In the genomic region with DNA sequence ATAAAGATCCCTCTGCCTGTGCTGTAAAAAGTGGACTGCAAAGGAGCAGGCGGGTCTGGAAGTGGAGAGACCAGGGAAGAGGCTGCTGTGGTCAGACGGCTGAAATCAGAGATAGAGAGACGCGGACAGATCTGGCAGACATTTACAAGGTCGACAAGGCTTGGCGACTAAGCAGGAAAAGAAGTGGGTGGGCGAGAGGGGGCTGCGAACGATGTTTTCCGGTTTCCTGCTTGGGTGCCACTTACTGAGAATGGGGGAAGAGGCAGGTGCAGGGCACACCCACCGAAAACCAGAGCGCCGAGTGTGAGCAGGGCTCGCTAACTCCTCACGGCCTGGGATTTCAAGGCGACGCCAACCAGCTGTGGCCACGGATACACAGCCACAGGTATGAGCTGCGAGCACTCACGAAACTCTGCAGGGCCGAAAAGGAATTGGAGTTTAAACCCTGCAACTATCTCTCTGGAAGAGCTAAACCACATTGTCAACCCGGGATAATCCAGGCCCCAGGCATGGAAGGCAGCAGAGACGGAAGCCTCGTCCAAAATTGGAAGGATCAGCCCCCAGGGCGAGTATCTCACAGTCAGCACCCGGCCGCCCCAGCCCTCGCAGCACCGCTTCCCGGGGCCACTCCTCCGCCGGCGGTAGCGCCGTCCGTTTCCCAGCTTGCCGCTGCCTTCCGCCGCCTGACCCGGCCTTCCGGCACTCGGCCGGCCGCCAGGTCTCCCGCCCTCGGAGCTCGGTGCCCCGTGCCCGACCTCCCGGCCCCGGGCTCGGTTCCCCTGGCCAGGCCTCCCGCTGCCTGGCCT, we compare ENCODE assay signal across 8 cellular contexts. TPM values are rescaled to one million over a fixed set of nuclear protein-coding genes. Genes with fewer than 3 reads are reported as not detected.
A peak's percentile ranks its signal among the peaks of the same experiment; 100 is the strongest.
DNase-seq lines count a peak whose midpoint lies in the region; ATAC-seq and TF ChIP-seq lines count a peak whose summit lies in the region.

No MANE protein-coding gene starts in this region.

- peaks cover 70% of the 10 kb centered on the region for H3K79me2 ChIP-seq in DOHH2 (ENCODE audit: control insufficient read depth, low read length)

- H3K27ac ChIP-seq in DOHH2 (ENCODE audit: low read depth, low read length) (peak overlapping the region; percentile 68), cingulate gyrus (ENCODE audit: low read depth, low read length) (peak overlapping the region; percentile 88)

- TF ChIP-seq CTCF in DOHH2 (IDR thresholded peaks at IDR 0.05; ENCODE audit: low read depth, low read length, poor library complexity, severe bottlenecking) = no peak

- no peaks in the 10 kb centered on the region for H3F3A ChIP-seq in DOHH2 (ENCODE audit: control insufficient read depth, insufficient read depth)

- H3K9me2 ChIP-seq in DOHH2 (replicated peaks; ENCODE audit: control insufficient read depth, low read length) = no peaks in the 10 kb centered on the region

- H3K4me1 ChIP-seq in DOHH2 (ENCODE audit: control insufficient read depth, low read length) = peaks cover 42% of the 10 kb centered on the region

- no peaks in the 10 kb centered on the region for H3K27me3 ChIP-seq in DOHH2 (ENCODE audit: control insufficient read depth, low read length)

- peak overlapping the region; percentile 86 for H3K4me3 ChIP-seq in DOHH2 (ENCODE audit: low read length)
- H3K4me3 ChIP-seq in Jurkat, Clone E6-1 (ENCODE audit: low read length) = peak overlapping the region; percentile 86

- intact Hi-C loops in left colon (cut with DNase I, micrococcal nuclease) = loop anchor here in 1 of 2 donors (10.0 kb wide), 1 partner anchor 76 kb away; no protein-coding TSS in a partner anchor

- ATAC-seq in GM21515 (IDR thresholded peaks at IDR 0.05; ENCODE audit: unreplicated experiment) = peak; percentile 28
- peak; percentile 43 for ATAC-seq in left colon
- ATAC-seq in GM18870 (IDR thresholded peaks at IDR 0.05; ENCODE audit: unreplicated experiment) = no peak

- H3K4me2 ChIP-seq in DOHH2 (ENCODE audit: low read length) = peak overlapping the region; percentile 85

- H4K20me1 ChIP-seq in DOHH2 (ENCODE audit: control insufficient read depth, insufficient read depth, low read depth, low read length) = peaks cover 14% of the 10 kb centered on the region; the same call in 1 of the 2 replicates

- peaks cover 50% of the 10 kb centered on the region for H3K36me3 ChIP-seq in DOHH2 (ENCODE audit: control insufficient read depth, low read length)

- DNase-seq in Jurkat, Clone E6-1 (ENCODE audit: low read depth, low spot score) = peak; percentile 66
- DNase-seq in activated CD4-positive, alpha-beta T cell treated with anti-CD3 and anti-CD28 coated beads for 24 hours (ENCODE audit: low read depth in 2 of 2) = peak; percentile 11 to 33
- peak; percentile 62 to 74 for DNase-seq in left colon
- peak in 3 of 4 experiments; percentile 6 to 28 (median 26) for DNase-seq in stimulated activated CD4-positive, alpha-beta T cell treated with anti-CD3 and anti-CD28 coated beads, Interleukin-1b, Interleukin-23, amount 100 ng/mL, for 24 hours (ENCODE audit: low read depth in 4 of 4, low spot score in 1 of 4)

- no peaks in the 10 kb centered on the region for H3K9me3 ChIP-seq in DOHH2 (ENCODE audit: control insufficient read depth, insufficient read depth, low read length)

RNA-seq across cellular contexts. Expression of a gene that starts 0.8 kb away (rescaled TPM):
- 43.3 TPM for polyA plus RNA-seq in Jurkat, Clone E6-1 (2012; ENCODE audit: insufficient read depth, insufficient read length)
- total RNA-seq in left colon = 10 to 100 TPM; 43.4 to 50.2 TPM

RNA-seq across cellular contexts. Expression of a gene that starts 1.1 kb away (rescaled TPM):
- 25.6 TPM for polyA plus RNA-seq in Jurkat, Clone E6-1 (2012; ENCODE audit: insufficient read depth, insufficient read length)
- total RNA-seq in left colon = 10 to 100 TPM; 13.1 to 23.4 TPM
